Comparison of ENCODE assay signal across 1 cellular context in the genomic region with DNA sequence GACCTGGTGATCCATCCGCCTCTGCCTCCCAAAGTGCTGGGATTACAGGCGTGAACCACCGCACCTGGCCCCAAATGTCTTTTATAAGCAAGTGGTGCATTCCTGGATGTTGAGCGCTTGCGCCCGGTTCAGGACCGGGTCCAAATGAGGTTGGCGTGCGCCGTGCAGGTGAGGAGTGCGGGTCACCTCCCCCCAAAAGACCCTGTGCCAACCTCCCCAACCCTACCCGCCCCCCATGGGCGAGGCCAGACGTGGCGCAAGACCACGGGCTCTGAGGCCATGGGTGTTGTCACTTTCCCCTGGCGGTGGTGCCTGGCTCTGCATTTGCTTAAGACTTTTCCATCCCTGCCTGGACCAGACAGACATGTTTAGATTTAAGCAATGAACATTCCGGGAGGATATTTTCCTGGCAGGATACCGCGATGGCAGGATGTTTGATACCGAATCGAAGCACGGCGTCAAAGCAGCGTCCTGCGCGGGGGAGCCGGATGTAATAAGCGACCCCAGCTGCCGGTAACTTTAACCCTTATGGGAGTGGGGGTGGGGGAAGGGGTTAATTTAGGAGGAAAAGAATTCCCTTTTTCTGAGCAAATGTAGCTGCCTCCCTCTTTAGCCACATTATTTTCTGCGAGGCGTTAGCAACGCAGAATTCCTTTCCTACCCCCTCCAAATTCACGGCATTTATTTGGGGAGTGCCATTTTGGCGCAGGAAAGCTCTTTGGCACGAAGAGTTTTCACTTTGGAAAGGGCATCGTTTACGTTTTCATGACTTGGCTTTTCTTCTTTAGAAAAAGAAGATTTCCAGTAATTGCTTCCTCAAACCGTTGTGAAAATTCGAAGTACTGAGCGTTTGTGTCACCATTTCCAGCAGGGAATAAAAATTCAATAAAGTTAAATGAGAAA.
TF ChIP-seq lines count a peak whose summit lies in the region.

No MANE protein-coding gene starts in this region.

TF ChIP-seq in endothelial cell of umbilical vein, 7 proteins besides CTCF, POLR2A, EP300 and RAD21:
- TF ChIP-seq MYC (IDR thresholded peaks at IDR 0.05; ENCODE audit: low read depth, low read length) (no peak), JUN (IDR thresholded peaks at IDR 0.05; ENCODE audit: borderline replicate concordance, insufficient read depth, insufficient read length, low read depth) (no peak), GATA2 (IDR thresholded peaks at IDR 0.05; ENCODE audit: insufficient read depth, insufficient read length, low read depth, low read length) (no peak), EZH2 (IDR thresholded peaks at IDR 0.05; ENCODE audit: borderline replicate concordance, low read depth, low read length, severe bottlenecking) (no peak), POLR2AphosphoS5 (IDR thresholded peaks at IDR 0.05; ENCODE audit: insufficient read depth, low read depth, low read length) (no peak), FOS (IDR thresholded peaks at IDR 0.05; ENCODE audit: borderline replicate concordance, insufficient read depth, low read length) (no peak)
- TF ChIP-seq, protein P1, sequence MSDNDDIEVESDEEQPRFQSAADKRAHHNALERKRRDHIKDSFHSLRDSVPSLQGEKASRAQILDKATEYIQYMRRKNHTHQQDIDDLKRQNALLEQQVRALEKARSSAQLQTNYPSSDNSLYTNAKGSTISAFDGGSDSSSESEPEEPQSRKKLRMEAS (IDR thresholded peaks at IDR 0.05; ENCODE audit: insufficient read depth, insufficient read length): no peak
